ENCODE assay signal across 24 cellular contexts in the genomic region with DNA sequence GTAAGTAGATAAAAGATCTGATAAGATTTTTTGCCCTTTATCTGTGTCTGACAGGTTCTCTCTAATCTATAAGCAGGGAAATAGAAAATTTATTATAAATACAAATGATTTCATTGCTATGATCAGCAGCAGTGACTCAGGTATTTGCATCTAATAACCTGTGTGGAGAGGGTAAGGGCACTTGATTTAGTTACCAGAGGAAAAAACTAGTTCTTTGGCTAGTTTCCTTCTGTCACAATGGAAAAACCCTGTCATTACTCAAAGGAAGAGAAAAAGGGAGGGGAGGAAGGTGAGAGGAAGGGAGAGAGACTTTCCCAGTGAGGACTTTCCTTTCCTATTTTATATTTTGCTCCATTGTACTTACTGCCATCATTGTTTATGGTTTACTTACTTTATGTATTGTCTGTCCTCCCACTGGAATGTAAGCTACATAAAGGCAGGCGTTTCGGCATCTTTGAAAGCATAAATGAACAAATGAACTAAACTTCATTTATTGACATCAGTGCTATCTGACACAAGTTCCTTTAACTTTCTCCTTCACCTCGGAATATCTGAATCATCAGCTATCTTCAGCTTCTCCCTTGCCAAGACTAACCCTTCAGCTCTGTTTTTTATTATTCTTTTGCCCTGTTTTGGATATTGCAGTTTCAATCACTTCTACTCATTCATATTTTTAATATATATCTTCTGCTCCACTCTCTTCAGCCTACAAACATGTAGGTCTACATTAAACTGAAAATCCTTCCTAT. TPM values are rescaled to one million over a fixed set of nuclear protein-coding genes. Genes with fewer than 3 reads are reported as not detected.
A peak's percentile ranks its signal among the peaks of the same experiment; 100 is the strongest.
DNase-seq lines count a peak whose midpoint lies in the region; ATAC-seq and TF ChIP-seq lines count a peak whose summit lies in the region.
"Had no signal": no experiment of that assay in that cellular context is flagged by ENCODE, and none has a peak within 500 bp of the region (broad histone marks: within the 10 kb centered on the region; RNA-seq: fewer than 3 reads in every experiment).

No MANE protein-coding gene starts in this region.

- no peak overlapping the region for H3K9ac ChIP-seq in IMR-90 (ENCODE audit: low read depth, low read length)

- H4K91ac ChIP-seq in IMR-90 (ENCODE audit: insufficient read depth, low read depth, low read length) = no peak overlapping the region

- no peaks in the 10 kb centered on the region; a peak in 1 of 4 replicates for H3K79me1 ChIP-seq in IMR-90 (ENCODE audit: low read depth in 1 of 2, low read length in 2 of 2)

- H3K4me1 ChIP-seq in IMR-90 (ENCODE audit: control insufficient read depth, insufficient read depth, low read length) = no peaks in the 10 kb centered on the region
- peaks cover 4% of the 10 kb centered on the region for H3K4me1 ChIP-seq in osteoblast (ENCODE audit: insufficient read depth, low read length)

- H3K9me3 ChIP-seq in IMR-90 (ENCODE audit: control insufficient read depth, insufficient read depth, low read length) = no peaks in the 10 kb centered on the region
- H3K9me3 ChIP-seq in osteoblast (ENCODE audit: low read depth, low read length) = no peaks in the 10 kb centered on the region

- CTCF ChIA-PET in IMR-90 (lab: Yijun Ruan, JAX) = no interaction called here

- H3K4me1 Mint-ChIP-seq in HFFc6 (ENCODE audit: low read depth) = peaks cover 10% of the 10 kb centered on the region
- H3K4me1 Mint-ChIP-seq: CD4-positive, alpha-beta memory T cell had no signal

- H2BK15ac ChIP-seq in IMR-90 (ENCODE audit: low read depth, low read length) = no peak overlapping the region

- peaks cover 3% of the 10 kb centered on the region for H3K36me3 Mint-ChIP-seq in HFFc6 (ENCODE audit: low read depth)

- H3K56ac ChIP-seq in IMR-90 (ENCODE audit: extremely low read depth, insufficient read depth, low read length) = no peak overlapping the region

- H3K4me3 ChIP-seq in AG09309 (ENCODE audit: control insufficient read depth, low read depth, low read length) (no peak overlapping the region), IMR-90 (ENCODE audit: insufficient read depth, low read depth, low read length) (no peak overlapping the region), fibroblast of mammary gland (ENCODE audit: control insufficient read depth, low read depth, low read length) (no peak overlapping the region), osteoblast (ENCODE audit: insufficient read depth, low read length) (no peak overlapping the region)
- H3K4me3 ChIP-seq: skin epidermis had no signal

- POLR2A ChIA-PET in IMR-90 (lab: Charles Lee; ENCODE audit: unreplicated experiment) = no interaction called here

- H4K5ac ChIP-seq in IMR-90 (ENCODE audit: low read depth, low read length) = no peak overlapping the region

- no peak overlapping the region for H3K14ac ChIP-seq in IMR-90 (replicated peaks; ENCODE audit: low read depth, low read length)

- H3K18ac ChIP-seq in IMR-90 (ENCODE audit: low read depth, low read length) = no peak overlapping the region

- H3K9me3 Mint-ChIP-seq in HFFc6 = no peaks in the 10 kb centered on the region
- H3K9me3 Mint-ChIP-seq: CD4-positive, alpha-beta memory T cell; endodermal cell; IgD-negative memory B cell; memory B cell had no signal

- in situ Hi-C loops in IMR-90 (cut with MboI; ENCODE audit: low sequenced_read_pairs) = no loop called here

- no peak overlapping the region for H2BK120ac ChIP-seq in IMR-90 (ENCODE audit: low read depth, low read length)

- H3K79me2 ChIP-seq in osteoblast (ENCODE audit: insufficient read depth, low read length) = no peaks in the 10 kb centered on the region

- no peak overlapping the region for H3K23ac ChIP-seq in IMR-90 (ENCODE audit: low read depth, low read length)

- H3K27ac ChIP-seq in IMR-90 (ENCODE audit: insufficient read depth, low read length) (no peak overlapping the region), osteoblast (ENCODE audit: low read depth, low read length) (no peak overlapping the region)
- H3K27ac ChIP-seq: skin epidermis had no signal

- no peak for TF ChIP-seq RAD21 in IMR-90 (IDR thresholded peaks at IDR 0.05; ENCODE audit: low read length)

- H3K27ac Mint-ChIP-seq in HFFc6 = no peak overlapping the region
- H3K27ac Mint-ChIP-seq: endodermal cell, IgD-negative memory B cell, memory B cell had no signal

- H2AFZ ChIP-seq in IMR-90 (replicated peaks; ENCODE audit: low read length, poor library complexity) = no peak overlapping the region
- H2AFZ ChIP-seq in osteoblast (ENCODE audit: low read length) = no peak overlapping the region

- DNase-seq in AG09309 (ENCODE audit: low read depth) (peak; percentile 7), IMR-90 (peak; percentile 15), amniotic epithelial cell (ENCODE audit: low read depth) (peak; percentile 5), fibroblast of mammary gland (ENCODE audit: low read depth) (peak; percentile 21), HFFc6 (no peak), osteoblast (ENCODE audit: insufficient read length, low spot score, missing footprints) (no peak), NCI-H748 (lab: John Stamatoyannopoulos, UW; ENCODE audit: unreplicated experiment) (no peak)
- DNase-seq: activated CD4-positive, alpha-beta T cell treated with anti-CD3 and anti-CD28 coated beads for 4 hours; activated CD8-positive, alpha-beta memory T cell treated with anti-CD3 and anti-CD28 coated beads, Interleukin-2, amount 50 U/mL, for 4 hours; activated gamma-delta T cell treated with Interleukin-2 at 50 U/mL for 16 hours; CD4-positive, alpha-beta memory T cell; DMS153; endodermal cell; GDM1; head of caudate nucleus; left cardiac atrium; NCI-H2171 treated with DMSO at 0.1 percent for 48 hours; nucleus accumbens; stimulated activated CD4-positive, alpha-beta T cell treated with anti-CD3 and anti-CD28 coated beads, Interleukin-1b, Interleukin-23, amount 100 ng/mL, for 48 hours; T1000 had no signal

- H4K20me1 ChIP-seq in IMR-90 (ENCODE audit: insufficient read depth, low read length) (no peaks in the 10 kb centered on the region), osteoblast (ENCODE audit: insufficient read depth, low read length) (no peaks in the 10 kb centered on the region)

- no peak overlapping the region for H2AK5ac ChIP-seq in IMR-90 (ENCODE audit: low read depth, low read length)

- H3K4ac ChIP-seq in IMR-90 (ENCODE audit: low read depth, low read length) = no peak overlapping the region

- no TSS peak for BruUV-seq in IMR-90 (replicated peaks; lab: Mats Ljungman, UMichigan)

- H4K8ac ChIP-seq in IMR-90 (ENCODE audit: low read depth in 2 of 2, low read length in 2 of 2) = no peak overlapping the region

- TF ChIP-seq CTCF in AG09309 (IDR thresholded peaks at IDR 0.05; ENCODE audit: control insufficient read depth, insufficient read depth, low read depth, low read length, missing control alignments) (no peak), IMR-90 (conservative IDR thresholded peaks at IDR 0.05; ENCODE audit: low read depth, low read length) (no peak), fibroblast of mammary gland (conservative IDR thresholded peaks at IDR 0.05; ENCODE audit: control insufficient read depth, insufficient read depth, low read depth, low read length) (no peak), HFFc6 (IDR thresholded peaks at IDR 0.05) (no peak), osteoblast (IDR thresholded peaks at IDR 0.05; ENCODE audit: extremely low read depth, low read depth, low read length) (no peak)

- H3K27me3 Mint-ChIP-seq in HFFc6 (ENCODE audit: insufficient read depth) = no peaks in the 10 kb centered on the region; the same call in 1 of the 2 replicates
- H3K27me3 Mint-ChIP-seq: CD4-positive, alpha-beta memory T cell; IgD-negative memory B cell; memory B cell had no signal

- H3K9me1 ChIP-seq in IMR-90 (ENCODE audit: insufficient read depth, low read length) = peaks cover 3% of the 10 kb centered on the region; the same call in 1 of the 2 replicates

- intact Hi-C loops in IMR-90 (cut with micrococcal nuclease) = loop anchor here (5.0 kb wide), 1 partner anchor 183 kb away; no protein-coding TSS in a partner anchor

- H3K4me3 Mint-ChIP-seq in HFFc6 = no peak overlapping the region
- H3K4me3 Mint-ChIP-seq: CD4-positive, alpha-beta memory T cell; endodermal cell; IgD-negative memory B cell; memory B cell had no signal

- no peak overlapping the region for H3K4me2 ChIP-seq in IMR-90 (ENCODE audit: low read depth, low read length)
- no peak overlapping the region for H3K4me2 ChIP-seq in osteoblast (ENCODE audit: insufficient read depth, low read length)

- 100% methylated on average over 1 of the region's 3 CpGs; no CpG with 5 or more reads in 1 of the 2 experiments for WGBS in IMR-90 (ENCODE audit: extremely low coverage in 2 of 2, insufficient read length in 1 of 2), 2 experiments

- TF ChIP-seq POLR2A in IMR-90 (IDR thresholded peaks at IDR 0.05; ENCODE audit: low read depth, low read length) = no peak

- dilution Hi-C loops in IMR-90 (cut with HindIII; ENCODE audit: low sequenced_read_pairs, unreplicated experiment) = no loop called here

- ATAC-seq in IMR-90 (ENCODE audit: low read depth) (no peak), HG02588 (IDR thresholded peaks at IDR 0.05; ENCODE audit: unreplicated experiment) (no peak)
- ATAC-seq: left cardiac atrium had no signal

- H2AK9ac ChIP-seq in IMR-90 (replicated peaks; ENCODE audit: low read depth, low read length, poor library complexity) = no peak overlapping the region

- H2BK20ac ChIP-seq in IMR-90 (ENCODE audit: low read depth, low read length) = no peak overlapping the region

- no peak overlapping the region for H2BK5ac ChIP-seq in IMR-90 (ENCODE audit: low read depth, low read length, poor library complexity, severe bottlenecking)

- no peaks in the 10 kb centered on the region for H3K27me3 ChIP-seq in IMR-90 (ENCODE audit: control insufficient read depth, insufficient read depth, low read length)
- H3K27me3 ChIP-seq in osteoblast (ENCODE audit: insufficient read depth, low read length) = no peaks in the 10 kb centered on the region

- H3K36me3 ChIP-seq in IMR-90 (ENCODE audit: control insufficient read depth, insufficient read depth, low read length) = peaks cover 4% of the 10 kb centered on the region
- peaks cover 9% of the 10 kb centered on the region for H3K36me3 ChIP-seq in osteoblast (ENCODE audit: insufficient read depth, low read length)

RNA-seq across cellular contexts. Expression of a gene that starts 34.9 kb away (rescaled TPM):
- total RNA-seq in IMR-90 (2012; rRNA removed) (74.7 and 88.5 TPM in 2 replicates), osteoblast (9.1 and 11.2 TPM in 2 replicates)
- polyA plus RNA-seq in IMR-90 (2012; rRNA removed) = 15.3 and 16.7 TPM in 2 replicates
- polyA plus RNA-seq in IMR-90 (2012; cell fraction: cytosol; rRNA removed) = 3.8 and 9.3 TPM in 2 replicates
- polyA plus RNA-seq in IMR-90 (2012; cell fraction: nucleus; rRNA removed; ENCODE audit: low replicate concordance) = 2.4 and 12.0 TPM in 2 replicates
- 10 to 100 TPM; 28.9 to 43.1 (median 34.0) TPM for total RNA-seq in HFFc6 (2021; fragmentation: NEBNext Ultra II Directional; extraction: Animal tissue kit (Norgen Biotek cat#: 25700))

RNA-seq across cellular contexts. Expression of a gene that starts 35.0 kb away (rescaled TPM):
- 26.7 and 27.1 TPM in 2 replicates for total RNA-seq in IMR-90 (2012; rRNA removed)
- 5.4 and 6.0 TPM in 2 replicates for polyA plus RNA-seq in IMR-90 (2012; rRNA removed)
- polyA plus RNA-seq in IMR-90 (2012; cell fraction: cytosol; rRNA removed) = 1.0 and 1.3 TPM in 2 replicates
- 0.49 and 4.0 TPM in 2 replicates for polyA plus RNA-seq in IMR-90 (2012; cell fraction: nucleus; rRNA removed; ENCODE audit: low replicate concordance)
- total RNA-seq in HFFc6 (2021; fragmentation: NEBNext Ultra II Directional; extraction: Animal tissue kit (Norgen Biotek cat#: 25700)) = 10 to 100 TPM; 21.6 to 29.8 (median 27.1) TPM
- 26.8 and 30.1 TPM in 2 replicates for total RNA-seq in osteoblast

Comparison
In these comparisons a context has a peak if more than half of its experiments do, and no peak if none do; other contexts are left out.
1. DNase-seq: peak in AG09309 (single experiment), IMR-90 (single experiment), amniotic epithelial cell (single experiment) and fibroblast of mammary gland (single experiment); none in HFFc6 (single experiment), osteoblast (single experiment) and NCI-H748 (single experiment).